Comparison of ENCODE assay signal across 1 cellular context in genomic region chr11:94142308-94143277, GRCh38.
TF ChIP-seq lines count a peak whose summit lies in the region.

No MANE protein-coding gene starts in this region.

TF ChIP-seq in K562, 482 proteins besides CTCF, POLR2A, EP300 and RAD21 (continued from another document and continues in another):
- TF ChIP-seq CHD7 (IDR thresholded peaks at IDR 0.05; ENCODE audit: low read depth, low read length) (no peak), ZBTB11 (CRISPR knock-in tag; IDR thresholded peaks at IDR 0.05) (peak in 1 of 3 experiments; percentile 63; a peak in 1 of 6 replicates), PKNOX1 (IDR thresholded peaks at IDR 0.05) (peak; percentile 91), DPF2 (IDR thresholded peaks at IDR 0.05) (peak; percentile 73), NCOR1 (IDR thresholded peaks at IDR 0.05) (peak; percentile 73), RUNX1 (IDR thresholded peaks at IDR 0.05; ENCODE audit: low read depth) (no peak), CHD2 (IDR thresholded peaks at IDR 0.05; ENCODE audit: low read depth, low read length) (no peak), THRA (IDR thresholded peaks at IDR 0.05) (no peak), ZNF512 (tag; IDR thresholded peaks at IDR 0.05) (no peak), ZNF217 (CRISPR knock-in tag; IDR thresholded peaks at IDR 0.05) (no peak), EWSR1 (IDR thresholded peaks at IDR 0.05; ENCODE audit: borderline replicate concordance, low read depth, partially characterized antibody) (no peak), NR2C2 (CRISPR knock-in tag; IDR thresholded peaks at IDR 0.05) (no peak), NR2C2 (tag; IDR thresholded peaks at IDR 0.05) (peak; percentile 41; the same call in 1 of the 2 replicates), TBP (optimal IDR thresholded peaks at IDR 0.05; ENCODE audit: low read depth, low read length) (no peak), PHB (CRISPR knock-in tag; IDR thresholded peaks at IDR 0.05) (no peak), NR1H2 (CRISPR knock-in tag; IDR thresholded peaks at IDR 0.05) (no peak), CREB3 (tag; conservative IDR thresholded peaks at IDR 0.05; ENCODE audit: low read depth) (no peak), KHSRP (IDR thresholded peaks at IDR 0.05) (no peak), ZNF609 (CRISPR knock-in tag; IDR thresholded peaks at IDR 0.05; ENCODE audit: borderline replicate concordance) (no peak), EP400 (IDR thresholded peaks at IDR 0.05) (peak; percentile 11; the same call in 1 of the 2 replicates), SFPQ (IDR thresholded peaks at IDR 0.05; ENCODE audit: low read depth, low read length) (no peak), CTBP1 (IDR thresholded peaks at IDR 0.05; ENCODE audit: borderline replicate concordance) (no peak), RNF2 (IDR thresholded peaks at IDR 0.05) (peak; percentile 52; the same call in 1 of the 2 replicates)
